1 cellular context compared by ENCODE assay signal in the genomic region with DNA sequence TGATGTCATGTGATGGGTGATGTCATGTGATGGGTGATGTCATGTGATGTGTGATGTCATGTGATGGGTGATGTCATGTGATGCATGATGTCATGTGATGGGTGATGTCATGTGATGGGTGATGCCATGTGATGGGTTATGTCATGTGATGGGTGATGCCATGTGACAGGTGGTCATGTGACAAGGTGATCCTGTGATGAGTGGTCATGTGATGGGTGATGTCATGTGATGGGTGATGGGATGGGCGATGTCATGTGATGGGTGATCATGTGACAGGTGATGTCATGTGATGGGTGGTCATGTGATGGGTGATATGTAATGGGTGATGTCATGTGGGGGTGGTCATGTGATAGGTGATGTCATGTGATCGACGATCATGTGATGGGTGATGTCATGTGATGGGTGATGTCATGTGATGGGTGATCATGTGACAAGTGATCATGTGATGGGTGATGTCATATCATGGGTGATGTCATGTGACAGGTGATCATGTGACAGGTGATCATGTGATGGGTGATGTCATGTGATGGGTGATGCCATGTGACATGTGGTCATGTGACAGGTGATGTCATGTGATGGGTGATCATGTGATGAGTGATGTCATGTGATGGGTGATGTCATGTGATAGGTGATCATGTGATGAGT.
TF ChIP-seq lines count a peak whose summit lies in the region.

No MANE protein-coding gene starts in this region.

TF ChIP-seq in GM12878, 131 proteins besides CTCF, POLR2A, EP300 and RAD21 (continued from another document):
- TF ChIP-seq, protein P1, sequence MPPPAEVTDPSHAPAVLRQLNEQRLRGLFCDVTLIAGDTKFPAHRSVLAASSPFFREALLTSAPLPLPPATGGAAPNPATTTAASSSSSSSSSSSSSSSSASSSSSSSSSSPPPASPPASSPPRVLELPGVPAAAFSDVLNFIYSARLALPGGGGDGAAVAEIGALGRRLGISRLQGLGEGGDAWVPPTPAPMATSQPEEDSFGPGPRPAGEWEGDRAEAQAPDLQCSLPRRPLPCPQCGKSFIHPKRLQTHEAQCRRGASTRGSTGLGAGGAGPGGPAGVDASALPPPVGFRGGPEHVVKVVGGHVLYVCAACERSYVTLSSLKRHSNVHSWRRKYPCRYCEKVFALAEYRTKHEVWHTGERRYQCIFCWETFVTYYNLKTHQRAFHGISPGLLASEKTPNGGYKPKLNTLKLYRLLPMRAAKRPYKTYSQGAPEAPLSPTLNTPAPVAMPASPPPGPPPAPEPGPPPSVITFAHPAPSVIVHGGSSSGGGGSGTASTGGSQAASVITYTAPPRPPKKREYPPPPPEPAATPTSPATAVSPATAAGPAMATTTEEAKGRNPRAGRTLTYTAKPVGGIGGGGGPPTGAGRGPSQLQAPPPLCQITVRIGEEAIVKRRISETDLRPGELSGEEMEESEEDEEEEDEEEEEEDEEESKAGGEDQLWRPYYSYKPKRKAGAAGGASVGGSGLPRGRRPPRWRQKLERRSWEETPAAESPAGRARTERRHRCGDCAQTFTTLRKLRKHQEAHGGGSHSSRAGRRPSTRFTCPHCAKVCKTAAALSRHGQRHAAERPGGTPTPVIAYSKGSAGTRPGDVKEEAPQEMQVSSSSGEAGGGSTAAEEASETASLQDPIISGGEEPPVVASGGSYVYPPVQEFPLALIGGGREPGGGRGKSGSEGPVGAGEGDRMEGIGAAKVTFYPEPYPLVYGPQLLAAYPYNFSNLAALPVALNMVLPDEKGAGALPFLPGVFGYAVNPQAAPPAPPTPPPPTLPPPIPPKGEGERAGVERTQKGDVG (CRISPR knock-in tag; IDR thresholded peaks at IDR 0.05), result 0 out of 2 replicates have a peak, but pooled peaks have one; percentile 31
- 0 out of 2 replicates have a peak, but pooled peaks have one; percentile 23 for TF ChIP-seq ZBED1 (IDR thresholded peaks at IDR 0.05; ENCODE audit: borderline replicate concordance)
- no peak for TF ChIP-seq PAX8 (IDR thresholded peaks at IDR 0.05)
- TF ChIP-seq RFX5 (IDR thresholded peaks at IDR 0.05; ENCODE audit: low read depth, low read length), result no peak
- TF ChIP-seq CREB1 (IDR thresholded peaks at IDR 0.05; ENCODE audit: low read depth), result peak; percentile 94
- TF ChIP-seq NFYA (IDR thresholded peaks at IDR 0.05; ENCODE audit: borderline replicate concordance, low read depth, low read length), result no peak
- TF ChIP-seq STAT1 (conservative IDR thresholded peaks at IDR 0.05), result no peak
- TF ChIP-seq, protein P2, sequence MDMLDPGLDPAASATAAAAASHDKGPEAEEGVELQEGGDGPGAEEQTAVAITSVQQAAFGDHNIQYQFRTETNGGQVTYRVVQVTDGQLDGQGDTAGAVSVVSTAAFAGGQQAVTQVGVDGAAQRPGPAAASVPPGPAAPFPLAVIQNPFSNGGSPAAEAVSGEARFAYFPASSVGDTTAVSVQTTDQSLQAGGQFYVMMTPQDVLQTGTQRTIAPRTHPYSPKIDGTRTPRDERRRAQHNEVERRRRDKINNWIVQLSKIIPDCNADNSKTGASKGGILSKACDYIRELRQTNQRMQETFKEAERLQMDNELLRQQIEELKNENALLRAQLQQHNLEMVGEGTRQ (IDR thresholded peaks at IDR 0.05; ENCODE audit: borderline replicate concordance, low read depth, low read length), result peak; percentile 66; the same call in 1 of the 2 replicates
- TF ChIP-seq ZNF24 (IDR thresholded peaks at IDR 0.05), result no peak
- no peak for TF ChIP-seq ETV6 (conservative IDR thresholded peaks at IDR 0.05 in 1 of 2, IDR thresholded peaks at IDR 0.05 in 1 of 2; ENCODE audit: borderline replicate concordance in 1 of 2, low read depth in 1 of 2)
- TF ChIP-seq TCF12 (IDR thresholded peaks at IDR 0.05; ENCODE audit: low read depth, low read length), result no peak
- TF ChIP-seq, protein P3, sequence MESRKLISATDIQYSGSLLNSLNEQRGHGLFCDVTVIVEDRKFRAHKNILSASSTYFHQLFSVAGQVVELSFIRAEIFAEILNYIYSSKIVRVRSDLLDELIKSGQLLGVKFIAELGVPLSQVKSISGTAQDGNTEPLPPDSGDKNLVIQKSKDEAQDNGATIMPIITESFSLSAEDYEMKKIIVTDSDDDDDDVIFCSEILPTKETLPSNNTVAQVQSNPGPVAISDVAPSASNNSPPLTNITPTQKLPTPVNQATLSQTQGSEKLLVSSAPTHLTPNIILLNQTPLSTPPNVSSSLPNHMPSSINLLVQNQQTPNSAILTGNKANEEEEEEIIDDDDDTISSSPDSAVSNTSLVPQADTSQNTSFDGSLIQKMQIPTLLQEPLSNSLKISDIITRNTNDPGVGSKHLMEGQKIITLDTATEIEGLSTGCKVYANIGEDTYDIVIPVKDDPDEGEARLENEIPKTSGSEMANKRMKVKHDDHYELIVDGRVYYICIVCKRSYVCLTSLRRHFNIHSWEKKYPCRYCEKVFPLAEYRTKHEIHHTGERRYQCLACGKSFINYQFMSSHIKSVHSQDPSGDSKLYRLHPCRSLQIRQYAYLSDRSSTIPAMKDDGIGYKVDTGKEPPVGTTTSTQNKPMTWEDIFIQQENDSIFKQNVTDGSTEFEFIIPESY (IDR thresholded peaks at IDR 0.05), result no peak
- TF ChIP-seq BCL3 (IDR thresholded peaks at IDR 0.05; ENCODE audit: borderline replicate concordance, insufficient read depth, low read depth, low read length, poor library complexity, severe bottlenecking), result no peak
- TF ChIP-seq, protein P4, sequence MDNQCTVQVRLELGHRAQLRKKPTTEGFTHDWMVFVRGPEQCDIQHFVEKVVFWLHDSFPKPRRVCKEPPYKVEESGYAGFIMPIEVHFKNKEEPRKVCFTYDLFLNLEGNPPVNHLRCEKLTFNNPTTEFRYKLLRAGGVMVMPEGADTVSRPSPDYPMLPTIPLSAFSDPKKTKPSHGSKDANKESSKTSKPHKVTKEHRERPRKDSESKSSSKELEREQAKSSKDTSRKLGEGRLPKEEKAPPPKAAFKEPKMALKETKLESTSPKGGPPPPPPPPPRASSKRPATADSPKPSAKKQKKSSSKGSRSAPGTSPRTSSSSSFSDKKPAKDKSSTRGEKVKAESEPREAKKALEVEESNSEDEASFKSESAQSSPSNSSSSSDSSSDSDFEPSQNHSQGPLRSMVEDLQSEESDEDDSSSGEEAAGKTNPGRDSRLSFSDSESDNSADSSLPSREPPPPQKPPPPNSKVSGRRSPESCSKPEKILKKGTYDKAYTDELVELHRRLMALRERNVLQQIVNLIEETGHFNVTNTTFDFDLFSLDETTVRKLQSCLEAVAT (IDR thresholded peaks at IDR 0.05), result no peak
- peak; percentile 48; the same call in 1 of the 2 replicates for TF ChIP-seq CBX5 (IDR thresholded peaks at IDR 0.05; ENCODE audit: low read depth)
- no peak for TF ChIP-seq PML (IDR thresholded peaks at IDR 0.05; ENCODE audit: low read length)
- TF ChIP-seq, protein P5, sequence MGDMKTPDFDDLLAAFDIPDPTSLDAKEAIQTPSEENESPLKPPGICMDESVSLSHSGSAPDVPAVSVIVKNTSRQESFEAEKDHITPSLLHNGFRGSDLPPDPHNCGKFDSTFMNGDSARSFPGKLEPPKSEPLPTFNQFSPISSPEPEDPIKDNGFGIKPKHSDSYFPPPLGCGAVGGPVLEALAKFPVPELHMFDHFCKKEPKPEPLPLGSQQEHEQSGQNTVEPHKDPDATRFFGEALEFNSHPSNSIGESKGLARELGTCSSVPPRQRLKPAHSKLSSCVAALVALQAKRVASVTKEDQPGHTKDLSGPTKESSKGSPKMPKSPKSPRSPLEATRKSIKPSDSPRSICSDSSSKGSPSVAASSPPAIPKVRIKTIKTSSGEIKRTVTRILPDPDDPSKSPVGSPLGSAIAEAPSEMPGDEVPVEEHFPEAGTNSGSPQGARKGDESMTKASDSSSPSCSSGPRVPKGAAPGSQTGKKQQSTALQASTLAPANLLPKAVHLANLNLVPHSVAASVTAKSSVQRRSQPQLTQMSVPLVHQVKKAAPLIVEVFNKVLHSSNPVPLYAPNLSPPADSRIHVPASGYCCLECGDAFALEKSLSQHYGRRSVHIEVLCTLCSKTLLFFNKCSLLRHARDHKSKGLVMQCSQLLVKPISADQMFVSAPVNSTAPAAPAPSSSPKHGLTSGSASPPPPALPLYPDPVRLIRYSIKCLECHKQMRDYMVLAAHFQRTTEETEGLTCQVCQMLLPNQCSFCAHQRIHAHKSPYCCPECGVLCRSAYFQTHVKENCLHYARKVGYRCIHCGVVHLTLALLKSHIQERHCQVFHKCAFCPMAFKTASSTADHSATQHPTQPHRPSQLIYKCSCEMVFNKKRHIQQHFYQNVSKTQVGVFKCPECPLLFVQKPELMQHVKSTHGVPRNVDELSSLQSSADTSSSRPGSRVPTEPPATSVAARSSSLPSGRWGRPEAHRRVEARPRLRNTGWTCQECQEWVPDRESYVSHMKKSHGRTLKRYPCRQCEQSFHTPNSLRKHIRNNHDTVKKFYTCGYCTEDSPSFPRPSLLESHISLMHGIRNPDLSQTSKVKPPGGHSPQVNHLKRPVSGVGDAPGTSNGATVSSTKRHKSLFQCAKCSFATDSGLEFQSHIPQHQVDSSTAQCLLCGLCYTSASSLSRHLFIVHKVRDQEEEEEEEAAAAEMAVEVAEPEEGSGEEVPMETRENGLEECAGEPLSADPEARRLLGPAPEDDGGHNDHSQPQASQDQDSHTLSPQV (IDR thresholded peaks at IDR 0.05), result no peak
- TF ChIP-seq ESRRA (IDR thresholded peaks at IDR 0.05; ENCODE audit: low read length), result no peak
TF ChIP-seq in GM12878: peak in this region for 30.
